In genomic region chr3:105353485-105354161, GRCh38 we compare ENCODE assay signal across 8 cellular contexts. TPM values are rescaled to one million over a fixed set of nuclear protein-coding genes. Genes with fewer than 3 reads are reported as not detected.
A peak's percentile ranks its signal among the peaks of the same experiment; 100 is the strongest.
DNase-seq lines count a peak whose midpoint lies in the region; ATAC-seq, FAIRE-seq and TF ChIP-seq lines count a peak whose summit lies in the region.

No MANE protein-coding gene starts in this region.

- H3K4me1 ChIP-seq in mesenchymal stem cell (ENCODE audit: control insufficient read depth, insufficient read depth, low read depth, low read length) (no peaks in the 10 kb centered on the region), aorta (ENCODE audit: control insufficient read depth in 1 of 2, insufficient read depth in 2 of 2, low read length in 2 of 2) (peaks cover 0 to 4% of the 10 kb centered on the region in 2 donors)

- no peaks in the 10 kb centered on the region for H3K36me3 Mint-ChIP-seq in Calu3 (ENCODE audit: insufficient read depth, unreplicated experiment)

- H3K4me1 Mint-ChIP-seq in Calu3 (ENCODE audit: low read depth, unreplicated experiment), result peaks cover 36% of the 10 kb centered on the region

- H2AK5ac ChIP-seq in mesenchymal stem cell (ENCODE audit: low read length, severe bottlenecking), result no peak overlapping the region

- no peak overlapping the region for H3K14ac ChIP-seq in mesenchymal stem cell (ENCODE audit: low read length in 2 of 2)

- H4K8ac ChIP-seq in mesenchymal stem cell (ENCODE audit: low read length), result peak overlapping the region; percentile 36

- ATAC-seq in HG02852 (IDR thresholded peaks at IDR 0.05; ENCODE audit: unreplicated experiment), result peak; percentile 47
- ATAC-seq in aorta (ENCODE audit: low FRiP score), result peak; percentile 76
- no peak for ATAC-seq in HG03095 (IDR thresholded peaks at IDR 0.05; ENCODE audit: unreplicated experiment)

- H3K4ac ChIP-seq in mesenchymal stem cell (ENCODE audit: low read depth in 1 of 2, low read length in 2 of 2), result peak overlapping the region in 1 of 2 experiments; percentile 56

- H3K36me3 ChIP-seq in bronchial epithelial cell (ENCODE audit: control insufficient read depth, insufficient read depth, low read length) (no peaks in the 10 kb centered on the region), mesenchymal stem cell (ENCODE audit: control insufficient read depth in 1 of 2, insufficient read depth in 2 of 2, low read depth in 1 of 2, low read length in 2 of 2) (no peaks in the 10 kb centered on the region), aorta (ENCODE audit: control insufficient read depth in 1 of 2, insufficient read depth in 2 of 2, low read length in 1 of 2) (no peaks in the 10 kb centered on the region)

- H2BK120ac ChIP-seq in mesenchymal stem cell (ENCODE audit: low read depth, low read length), result peak overlapping the region; percentile 52

- H2BK12ac ChIP-seq in mesenchymal stem cell (ENCODE audit: low read length in 2 of 2), result peak overlapping the region; percentile 4 to 73

- H3K27ac Mint-ChIP-seq in Calu3 (ENCODE audit: unreplicated experiment), result peak overlapping the region; percentile 40

- intact Hi-C loops in Calu3 (cut with micrococcal nuclease; ENCODE audit: unreplicated experiment), result no loop called here
- intact Hi-C loops in aorta (cut with DNase I), result loop anchor here in 1 of 2 donors (5.0 kb wide), 1 partner anchor 446 kb away; no protein-coding TSS in a partner anchor

- H3K9me3 ChIP-seq in mesenchymal stem cell (ENCODE audit: control insufficient read depth, low read length) (no peaks in the 10 kb centered on the region), aorta (ENCODE audit: control insufficient read depth, low read length) (no peaks in the 10 kb centered on the region)

- in situ Hi-C loops in GM13977 (cut with MboI; ENCODE audit: low pct_unique_long_range_greater_than_20kb, low sequenced_read_pairs, unreplicated experiment), result no loop called here

- DNase-seq in Calu3, result peak; percentile 24
- peak; percentile 70 for DNase-seq in bronchial epithelial cell (ENCODE audit: low read depth)
- DNase-seq in mesenchymal stem cell, result peak; percentile 48
- DNase-seq in aorta, result peak; percentile 72 to 75
- DNase-seq in GM13977 (ENCODE audit: low spot score), result no peak
- no peak for DNase-seq in central memory CD4-positive, alpha-beta T cell

- peak overlapping the region in 1 of 2 experiments; percentile 9 for H3K23ac ChIP-seq in mesenchymal stem cell (ENCODE audit: low read length in 2 of 2)

- H3K9ac ChIP-seq in mesenchymal stem cell (ENCODE audit: low read length), result peak overlapping the region; percentile 82

- H3K4me3 Mint-ChIP-seq in Calu3 (ENCODE audit: low read depth, unreplicated experiment), result peak overlapping the region; percentile 64

- H3K4me3 ChIP-seq in bronchial epithelial cell (ENCODE audit: low read depth, low read length) (peak overlapping the region; percentile 29), mesenchymal stem cell (ENCODE audit: insufficient read depth in 1 of 2, low read depth in 1 of 2, low read length in 2 of 2) (peak overlapping the region; percentile 38 to 70), aorta (ENCODE audit: low read length in 2 of 2) (peak overlapping the region; percentile 29 to 54)

- no peak overlapping the region for H2AFZ ChIP-seq in mesenchymal stem cell (ENCODE audit: low read depth, low read length)

- WGBS in mesenchymal stem cell, result 59% methylated on average over 30 of the region's 37 CpGs
- 12 to 20% methylated on average over 37 of the region's 37 CpGs for WGBS in aorta, 2 donors

- no peaks in the 10 kb centered on the region for H3K27me3 ChIP-seq in bronchial epithelial cell (ENCODE audit: control insufficient read depth, insufficient read depth, low read length)
- no peaks in the 10 kb centered on the region for H3K27me3 ChIP-seq in mesenchymal stem cell (ENCODE audit: control insufficient read depth in 1 of 2, insufficient read depth in 1 of 2, low read length in 2 of 2)
- H3K27me3 ChIP-seq in aorta (ENCODE audit: control insufficient read depth in 1 of 2, insufficient read depth in 2 of 2, low read length in 1 of 2), result no peaks in the 10 kb centered on the region

- no peak overlapping the region for H2BK15ac ChIP-seq in mesenchymal stem cell (ENCODE audit: low read depth, poor library complexity, severe bottlenecking)

- peak overlapping the region; percentile 23 for H4K91ac ChIP-seq in mesenchymal stem cell (ENCODE audit: low read length)

- peak overlapping the region; percentile 4 for H3K4me2 ChIP-seq in mesenchymal stem cell (ENCODE audit: low read length, poor library complexity, severe bottlenecking)

- FAIRE-seq in bronchial epithelial cell (lab: Jason Lieb, UNC), result no peak

- no peaks in the 10 kb centered on the region for H3K79me1 ChIP-seq in mesenchymal stem cell (replicated peaks; ENCODE audit: low read length, poor library complexity, severe bottlenecking)

- peak overlapping the region; percentile 40 for H2BK5ac ChIP-seq in mesenchymal stem cell (ENCODE audit: low read depth, low read length, poor library complexity, severe bottlenecking)

- TF ChIP-seq CTCF in Calu3 (IDR thresholded peaks at IDR 0.05; ENCODE audit: unreplicated experiment), result no peak
- no peak for TF ChIP-seq CTCF in bronchial epithelial cell (IDR thresholded peaks at IDR 0.05; ENCODE audit: insufficient read depth, low read length, severe bottlenecking)
- no peak for TF ChIP-seq CTCF in GM13977 (IDR thresholded peaks at IDR 0.05; ENCODE audit: extremely low read depth, insufficient read depth, missing control alignments)

- CTCF ChIA-PET in Calu3 (lab: Charles Lee), result no interaction called here

- peak overlapping the region; percentile 8 to 29 for H3K18ac ChIP-seq in mesenchymal stem cell (ENCODE audit: low read depth in 1 of 2, low read length in 2 of 2)

- H3K27ac ChIP-seq in mesenchymal stem cell (ENCODE audit: low read length, poor library complexity, severe bottlenecking), result peak overlapping the region; percentile 53
- peak overlapping the region in 1 of 2 donors; percentile 42 for H3K27ac ChIP-seq in aorta (ENCODE audit: low read depth in 1 of 2, low read length in 2 of 2)

- TSS peak; percentile 41 for BruUV-seq in Calu3 (replicated peaks; lab: Mats Ljungman, UMichigan)

- H3K9me3 Mint-ChIP-seq in Calu3 (ENCODE audit: low read depth, unreplicated experiment), result no peaks in the 10 kb centered on the region

- no peaks in the 10 kb centered on the region for H3K27me3 Mint-ChIP-seq in Calu3 (ENCODE audit: unreplicated experiment)

RNA-seq across cellular contexts. Expression of gene ALCAM, which starts 13.1 kb away (rescaled TPM):
- total RNA-seq in Calu3 (2022) (146 and 166 TPM in 2 replicates), bronchial epithelial cell (196 and 294 TPM in 2 replicates), aorta (100 to 1,000 TPM in 1 of 2 donors, 10 to 100 TPM in 1; 89.9 to 154 TPM)
- polyA plus RNA-seq in mesenchymal stem cell (2013, experiment 1 of 2), result 164 TPM
- polyA plus RNA-seq in mesenchymal stem cell (2013, experiment 2 of 2), result 168 TPM
- 10 to 100 TPM; 35.4 to 71.4 TPM for polyA plus RNA-seq in aorta

Comparison
In these comparisons a context has a peak if more than half of its experiments do, and no peak if none do; other contexts are left out.
1. DNase-seq: peak in Calu3 (single experiment), bronchial epithelial cell (single experiment), mesenchymal stem cell (single experiment) and aorta (2 of 2); none in GM13977 (single experiment) and central memory CD4-positive, alpha-beta T cell (single experiment).
2. Peak in every context shown above with its lines, with median percentiles within 50 percentile points of each other: H3K4me3 ChIP-seq.